27 cellular contexts compared by ENCODE assay signal in genomic region chr5:106739127-106739526, GRCh38.
"Had no signal": no experiment of that assay in that cellular context is flagged by ENCODE, and none has a peak within 500 bp of the region (broad histone marks: within the 10 kb centered on the region; RNA-seq: fewer than 3 reads in every experiment).

No MANE protein-coding gene starts in this region.

- H3K4me2 ChIP-seq: smooth muscle cell had no signal

- H3K27me3 ChIP-seq: colonic mucosa, esophagus muscularis mucosa, foreskin keratinocyte, neutrophil, testis, tibial nerve, upper lobe of left lung had no signal

- H3K27ac ChIP-seq: colonic mucosa, esophagus muscularis mucosa, foreskin keratinocyte, neutrophil, parathyroid adenoma, testis, tibial nerve, upper lobe of left lung had no signal

- H3K9me3 ChIP-seq: colonic mucosa, neutrophil, testis, upper lobe of left lung had no signal

- H3K4me1 ChIP-seq: colonic mucosa, esophagus muscularis mucosa, foreskin keratinocyte, parathyroid adenoma, testis, tibial nerve, upper lobe of left lung had no signal

- FAIRE-seq: endothelial cell of umbilical vein, keratinocyte, urothelium cell line had no signal

- H3K36me3 ChIP-seq: colonic mucosa, esophagus muscularis mucosa, neutrophil, tibial nerve, upper lobe of left lung had no signal

- DNase-seq: colonic mucosa; effector CD8-positive, alpha-beta T cell; endodermal cell; foreskin keratinocyte; hypothalamus; immature natural killer cell; mucosa of descending colon; naive B cell; stimulated activated CD4-positive, alpha-beta T cell treated with anti-CD3 and anti-CD28 coated beads, Interleukin-2, amount 100 ng/mL, for 24 hours; stimulated activated CD4-positive, alpha-beta T cell treated with anti-CD3 and anti-CD28 coated beads, Interleukin-4, amount 100 ng/mL, for 24 hours; stimulated activated naive CD4-positive, alpha-beta T cell treated with Interleukin-2 at 50 U/mL for 16 hours; substantia nigra; testis; upper lobe of left lung had no signal

- ATAC-seq: foreskin keratinocyte; left lobe of liver; mucosa of descending colon; natural killer cell treated with Interleukin-12 subunit alpha and Interleukin-12 subunit beta and Interleukin-15 and Interleukin-18, amount 100 ng/mL, for 72 hours; sciatic nerve; stimulated activated effector memory CD8-positive, alpha-beta T cell treated with anti-CD3 and anti-CD28 coated beads, Interleukin-12 subunit alpha, Interleukin-12 subunit beta, amount 100 ng/mL, for 72 hours had no signal

- H3K4me3 ChIP-seq: colonic mucosa, esophagus muscularis mucosa, lung, mucosa of descending colon, smooth muscle cell, testis, tibial nerve, upper lobe of left lung had no signal
